ENCODE assay signal across 8 cellular contexts in genomic region chr5:7869474-7870136, GRCh38. TPM values are rescaled to one million over a fixed set of nuclear protein-coding genes. Genes with fewer than 3 reads are reported as not detected.
DNase-seq lines count a peak whose midpoint lies in the region; ATAC-seq and TF ChIP-seq lines count a peak whose summit lies in the region.

No MANE protein-coding gene starts in this region.

- H3K27ac Mint-ChIP-seq in IgD-negative memory B cell = peak overlapping the region; percentile 68 to 82 (median 75)
- H3K27ac Mint-ChIP-seq in activated T-helper 2 cell treated with anti-CD3 and anti-CD28 coated beads, Interferon-gamma antibody, Interleukin-2, Interleukin-4, amounts not matched to agents 10 μg/mL and 5 μg/mL and 100 μg/mL, durations not matched to agents 14 hours and 24 hours and 36 hours = peak overlapping the region; percentile 83

- H3K4me1 Mint-ChIP-seq in IgD-negative memory B cell = peaks cover 55 to 60% (median 55%) of the 10 kb centered on the region in 3 donors
- H3K4me1 Mint-ChIP-seq in activated T-helper 2 cell treated with anti-CD3 and anti-CD28 coated beads, Interferon-gamma antibody, Interleukin-2, Interleukin-4, amounts not matched to agents 10 μg/mL and 5 μg/mL and 100 μg/mL, durations not matched to agents 14 hours and 24 hours and 36 hours (ENCODE audit: low read depth) = peaks cover 64% of the 10 kb centered on the region

- ATAC-seq in GM21528 (IDR thresholded peaks at IDR 0.05; ENCODE audit: low FRiP score, unreplicated experiment) (peak; percentile 40), left cardiac atrium (peak; percentile 56 to 80)

- DNase-seq in GM06990 (ENCODE audit: extremely low read depth, insufficient read length) (no peak), left cardiac atrium (no peak), skeletal muscle cell (ENCODE audit: low read depth) (no peak), NCI-H510A treated with DMSO at 0.1 percent for 48 hours (lab: John Stamatoyannopoulos, UW) (no peak), NCI-H187 treated with DMSO at 0.1 percent for 48 hours (lab: John Stamatoyannopoulos, UW) (no peak)
- DNase-seq in activated T-helper 2 cell treated with anti-CD3 and anti-CD28 coated beads, Interferon-gamma antibody, Interleukin-2, Interleukin-4, amounts not matched to agents 10 μg/mL and 5 μg/mL and 100 μg/mL, durations not matched to agents 14 hours and 24 hours and 36 hours (ENCODE audit: low spot score) = peak; percentile 24

- no peak for TF ChIP-seq CTCF in GM06990 (IDR thresholded peaks at IDR 0.05; ENCODE audit: insufficient read depth, low read length, poor library complexity, severe bottlenecking)

- no peaks in the 10 kb centered on the region for H3K27me3 ChIP-seq in GM06990 (replicated peaks; ENCODE audit: control insufficient read depth, insufficient read depth, low read length)

- intact Hi-C loops in activated T-helper 2 cell treated with anti-CD3 and anti-CD28 coated beads, Interferon-gamma antibody, Interleukin-2, Interleukin-4, amounts not matched to agents 10 μg/mL and 5 μg/mL and 100 μg/mL, durations not matched to agents 14 hours and 24 hours and 36 hours (cut with micrococcal nuclease) = loop anchor here (1.0 to 10.0 kb wide), 5 partner anchors 9 to 1375 kb away; partner anchors contain the start of genes NSUN2 and SRD5A1
- intact Hi-C loops in left cardiac atrium (cut with DNase I) = no loop called here

- no peaks in the 10 kb centered on the region for H3K27me3 Mint-ChIP-seq in IgD-negative memory B cell
- no peaks in the 10 kb centered on the region for H3K27me3 Mint-ChIP-seq in activated T-helper 2 cell treated with anti-CD3 and anti-CD28 coated beads, Interferon-gamma antibody, Interleukin-2, Interleukin-4, amounts not matched to agents 10 μg/mL and 5 μg/mL and 100 μg/mL, durations not matched to agents 14 hours and 24 hours and 36 hours (ENCODE audit: low read depth)

- H3K36me3 ChIP-seq in GM06990 (ENCODE audit: control insufficient read depth, insufficient read depth, low read length) = no peaks in the 10 kb centered on the region

- peaks cover 9% of the 10 kb centered on the region for H3K36me3 Mint-ChIP-seq in IgD-negative memory B cell
- H3K36me3 Mint-ChIP-seq in activated T-helper 2 cell treated with anti-CD3 and anti-CD28 coated beads, Interferon-gamma antibody, Interleukin-2, Interleukin-4, amounts not matched to agents 10 μg/mL and 5 μg/mL and 100 μg/mL, durations not matched to agents 14 hours and 24 hours and 36 hours (ENCODE audit: low read depth) = peaks cover 66% of the 10 kb centered on the region

- peak overlapping the region; percentile 91 to 97 (median 94) for H3K4me3 Mint-ChIP-seq in IgD-negative memory B cell
- H3K4me3 Mint-ChIP-seq in activated T-helper 2 cell treated with anti-CD3 and anti-CD28 coated beads, Interferon-gamma antibody, Interleukin-2, Interleukin-4, amounts not matched to agents 10 μg/mL and 5 μg/mL and 100 μg/mL, durations not matched to agents 14 hours and 24 hours and 36 hours (ENCODE audit: low read depth) = peak overlapping the region; percentile 90

- H3K4me3 ChIP-seq in GM06990 (replicated peaks; ENCODE audit: low read depth, low read length) = peak overlapping the region; percentile 92
- H3K4me3 ChIP-seq in skeletal muscle cell (ENCODE audit: low read depth, low read length) = peak overlapping the region; percentile 94

- H3K9me3 Mint-ChIP-seq in IgD-negative memory B cell = no peaks in the 10 kb centered on the region
- H3K9me3 Mint-ChIP-seq in activated T-helper 2 cell treated with anti-CD3 and anti-CD28 coated beads, Interferon-gamma antibody, Interleukin-2, Interleukin-4, amounts not matched to agents 10 μg/mL and 5 μg/mL and 100 μg/mL, durations not matched to agents 14 hours and 24 hours and 36 hours = no peaks in the 10 kb centered on the region

RNA-seq across cellular contexts. Expression of gene MTRR, which starts 0.7 kb away (rescaled TPM):
- polyA plus RNA-seq in IgD-negative memory B cell = 27.4 TPM
- total RNA-seq in activated T-helper 2 cell treated with anti-CD3 and anti-CD28 coated beads, Interferon-gamma antibody, Interleukin-2, Interleukin-4, amounts not matched to agents 10 μg/mL and 5 μg/mL and 100 μg/mL, durations not matched to agents 14 hours and 24 hours and 36 hours = 61.9 and 71.4 TPM in 2 replicates
- 10 to 100 TPM; 27.8 to 45.2 TPM for total RNA-seq in left cardiac atrium

RNA-seq across cellular contexts. Expression of gene FASTKD3, which starts 0.8 kb away (rescaled TPM):
- polyA plus RNA-seq in IgD-negative memory B cell = 11.2 TPM
- 11.6 and 12.7 TPM in 2 replicates for total RNA-seq in activated T-helper 2 cell treated with anti-CD3 and anti-CD28 coated beads, Interferon-gamma antibody, Interleukin-2, Interleukin-4, amounts not matched to agents 10 μg/mL and 5 μg/mL and 100 μg/mL, durations not matched to agents 14 hours and 24 hours and 36 hours
- total RNA-seq in left cardiac atrium = 1 to 10 TPM; 5.4 to 6.8 TPM

RNA-seq across cellular contexts. Expression of gene CFAP90, which starts 18.7 kb away (rescaled TPM):
- polyA plus RNA-seq in IgD-negative memory B cell = not detected
- total RNA-seq in activated T-helper 2 cell treated with anti-CD3 and anti-CD28 coated beads, Interferon-gamma antibody, Interleukin-2, Interleukin-4, amounts not matched to agents 10 μg/mL and 5 μg/mL and 100 μg/mL, durations not matched to agents 14 hours and 24 hours and 36 hours = not detected in 2 replicates
- under 1 TPM; 0.15 to 0.16 TPM for total RNA-seq in left cardiac atrium
